1 cellular context compared by ENCODE assay signal in the genomic region with DNA sequence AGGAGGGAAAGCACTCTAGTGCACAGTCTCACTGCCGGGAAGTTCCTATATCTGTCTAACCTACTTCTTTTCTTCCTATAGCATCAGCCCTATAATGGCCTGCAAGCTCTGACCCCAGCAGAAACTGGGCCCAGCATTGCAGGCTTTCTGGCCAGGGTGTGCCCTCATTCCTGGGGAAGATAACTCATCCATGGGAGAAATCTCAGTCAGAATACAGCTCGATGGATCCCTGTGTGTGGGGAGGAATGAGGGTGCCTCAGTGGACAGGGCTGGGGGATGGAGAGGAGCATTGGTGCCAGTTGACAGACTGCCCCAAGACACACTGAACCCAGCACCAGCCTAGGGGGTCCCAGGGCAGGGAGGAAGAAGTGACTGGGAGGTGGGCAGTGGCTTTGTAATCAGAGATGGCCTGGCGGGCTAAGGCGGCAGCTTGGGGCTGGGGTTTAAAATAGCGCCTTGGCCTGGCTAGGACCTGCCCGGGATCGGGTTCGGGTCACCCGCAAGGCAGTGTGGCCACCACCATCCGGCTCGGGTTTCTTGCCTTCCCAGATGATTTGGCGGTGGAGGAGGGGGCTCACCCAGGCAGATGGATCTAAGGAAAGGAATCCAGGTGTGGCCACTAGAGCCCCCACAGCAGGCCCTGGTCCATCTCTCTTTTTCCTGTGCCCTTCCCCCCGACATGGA.
TF ChIP-seq lines count a peak whose summit lies in the region.

No MANE protein-coding gene starts in this region.

TF ChIP-seq in GM23338, 12 proteins besides CTCF, POLR2A, EP300 and RAD21 (continued from another document):
- TF ChIP-seq EZH2 (IDR thresholded peaks at IDR 0.05; ENCODE audit: low read depth, unreplicated experiment) = no peak
- no peak for TF ChIP-seq NANOG (IDR thresholded peaks at IDR 0.05; ENCODE audit: borderline replicate concordance)
- TF ChIP-seq, protein P1, sequence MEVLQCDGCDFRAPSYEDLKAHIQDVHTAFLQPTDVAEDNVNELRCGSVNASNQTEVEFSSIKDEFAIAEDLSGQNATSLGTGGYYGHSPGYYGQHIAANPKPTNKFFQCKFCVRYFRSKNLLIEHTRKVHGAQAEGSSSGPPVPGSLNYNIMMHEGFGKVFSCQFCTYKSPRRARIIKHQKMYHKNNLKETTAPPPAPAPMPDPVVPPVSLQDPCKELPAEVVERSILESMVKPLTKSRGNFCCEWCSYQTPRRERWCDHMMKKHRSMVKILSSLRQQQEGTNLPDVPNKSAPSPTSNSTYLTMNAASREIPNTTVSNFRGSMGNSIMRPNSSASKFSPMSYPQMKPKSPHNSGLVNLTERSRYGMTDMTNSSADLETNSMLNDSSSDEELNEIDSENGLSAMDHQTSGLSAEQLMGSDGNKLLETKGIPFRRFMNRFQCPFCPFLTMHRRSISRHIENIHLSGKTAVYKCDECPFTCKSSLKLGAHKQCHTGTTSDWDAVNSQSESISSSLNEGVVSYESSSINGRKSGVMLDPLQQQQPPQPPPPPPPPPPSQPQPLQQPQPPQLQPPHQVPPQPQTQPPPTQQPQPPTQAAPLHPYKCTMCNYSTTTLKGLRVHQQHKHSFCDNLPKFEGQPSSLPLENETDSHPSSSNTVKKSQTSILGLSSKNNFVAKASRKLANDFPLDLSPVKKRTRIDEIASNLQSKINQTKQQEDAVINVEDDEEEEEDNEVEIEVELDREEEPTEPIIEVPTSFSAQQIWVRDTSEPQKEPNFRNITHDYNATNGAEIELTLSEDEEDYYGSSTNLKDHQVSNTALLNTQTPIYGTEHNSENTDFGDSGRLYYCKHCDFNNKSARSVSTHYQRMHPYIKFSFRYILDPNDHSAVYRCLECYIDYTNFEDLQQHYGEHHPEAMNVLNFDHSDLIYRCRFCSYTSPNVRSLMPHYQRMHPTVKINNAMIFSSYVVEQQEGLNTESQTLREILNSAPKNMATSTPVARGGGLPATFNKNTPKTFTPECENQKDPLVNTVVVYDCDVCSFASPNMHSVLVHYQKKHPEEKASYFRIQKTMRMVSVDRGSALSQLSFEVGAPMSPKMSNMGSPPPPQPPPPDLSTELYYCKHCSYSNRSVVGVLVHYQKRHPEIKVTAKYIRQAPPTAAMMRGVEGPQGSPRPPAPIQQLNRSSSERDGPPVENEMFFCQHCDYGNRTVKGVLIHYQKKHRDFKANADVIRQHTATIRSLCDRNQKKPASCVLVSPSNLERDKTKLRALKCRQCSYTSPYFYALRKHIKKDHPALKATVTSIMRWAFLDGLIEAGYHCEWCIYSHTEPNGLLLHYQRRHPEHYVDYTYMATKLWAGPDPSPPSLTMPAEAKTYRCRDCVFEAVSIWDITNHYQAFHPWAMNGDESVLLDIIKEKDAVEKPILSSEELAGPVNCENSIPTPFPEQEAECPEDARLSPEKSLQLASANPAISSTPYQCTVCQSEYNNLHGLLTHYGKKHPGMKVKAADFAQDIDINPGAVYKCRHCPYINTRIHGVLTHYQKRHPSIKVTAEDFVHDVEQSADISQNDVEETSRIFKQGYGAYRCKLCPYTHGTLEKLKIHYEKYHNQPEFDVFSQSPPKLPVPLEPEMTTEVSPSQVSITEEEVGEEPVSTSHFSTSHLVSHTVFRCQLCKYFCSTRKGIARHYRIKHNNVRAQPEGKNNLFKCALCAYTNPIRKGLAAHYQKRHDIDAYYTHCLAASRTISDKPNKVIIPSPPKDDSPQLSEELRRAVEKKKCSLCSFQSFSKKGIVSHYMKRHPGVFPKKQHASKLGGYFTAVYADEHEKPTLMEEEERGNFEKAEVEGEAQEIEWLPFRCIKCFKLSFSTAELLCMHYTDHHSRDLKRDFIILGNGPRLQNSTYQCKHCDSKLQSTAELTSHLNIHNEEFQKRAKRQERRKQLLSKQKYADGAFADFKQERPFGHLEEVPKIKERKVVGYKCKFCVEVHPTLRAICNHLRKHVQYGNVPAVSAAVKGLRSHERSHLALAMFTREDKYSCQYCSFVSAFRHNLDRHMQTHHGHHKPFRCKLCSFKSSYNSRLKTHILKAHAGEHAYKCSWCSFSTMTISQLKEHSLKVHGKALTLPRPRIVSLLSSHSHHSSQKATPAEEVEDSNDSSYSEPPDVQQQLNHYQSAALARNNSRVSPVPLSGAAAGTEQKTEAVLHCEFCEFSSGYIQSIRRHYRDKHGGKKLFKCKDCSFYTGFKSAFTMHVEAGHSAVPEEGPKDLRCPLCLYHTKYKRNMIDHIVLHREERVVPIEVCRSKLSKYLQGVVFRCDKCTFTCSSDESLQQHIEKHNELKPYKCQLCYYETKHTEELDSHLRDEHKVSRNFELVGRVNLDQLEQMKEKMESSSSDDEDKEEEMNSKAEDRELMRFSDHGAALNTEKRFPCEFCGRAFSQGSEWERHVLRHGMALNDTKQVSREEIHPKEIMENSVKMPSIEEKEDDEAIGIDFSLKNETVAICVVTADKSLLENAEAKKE (CRISPR knock-in tag; IDR thresholded peaks at IDR 0.05) = no peak
- TF ChIP-seq POLR2AphosphoS5 (IDR thresholded peaks at IDR 0.05; ENCODE audit: low read depth) = no peak
- TF ChIP-seq, protein P2, sequence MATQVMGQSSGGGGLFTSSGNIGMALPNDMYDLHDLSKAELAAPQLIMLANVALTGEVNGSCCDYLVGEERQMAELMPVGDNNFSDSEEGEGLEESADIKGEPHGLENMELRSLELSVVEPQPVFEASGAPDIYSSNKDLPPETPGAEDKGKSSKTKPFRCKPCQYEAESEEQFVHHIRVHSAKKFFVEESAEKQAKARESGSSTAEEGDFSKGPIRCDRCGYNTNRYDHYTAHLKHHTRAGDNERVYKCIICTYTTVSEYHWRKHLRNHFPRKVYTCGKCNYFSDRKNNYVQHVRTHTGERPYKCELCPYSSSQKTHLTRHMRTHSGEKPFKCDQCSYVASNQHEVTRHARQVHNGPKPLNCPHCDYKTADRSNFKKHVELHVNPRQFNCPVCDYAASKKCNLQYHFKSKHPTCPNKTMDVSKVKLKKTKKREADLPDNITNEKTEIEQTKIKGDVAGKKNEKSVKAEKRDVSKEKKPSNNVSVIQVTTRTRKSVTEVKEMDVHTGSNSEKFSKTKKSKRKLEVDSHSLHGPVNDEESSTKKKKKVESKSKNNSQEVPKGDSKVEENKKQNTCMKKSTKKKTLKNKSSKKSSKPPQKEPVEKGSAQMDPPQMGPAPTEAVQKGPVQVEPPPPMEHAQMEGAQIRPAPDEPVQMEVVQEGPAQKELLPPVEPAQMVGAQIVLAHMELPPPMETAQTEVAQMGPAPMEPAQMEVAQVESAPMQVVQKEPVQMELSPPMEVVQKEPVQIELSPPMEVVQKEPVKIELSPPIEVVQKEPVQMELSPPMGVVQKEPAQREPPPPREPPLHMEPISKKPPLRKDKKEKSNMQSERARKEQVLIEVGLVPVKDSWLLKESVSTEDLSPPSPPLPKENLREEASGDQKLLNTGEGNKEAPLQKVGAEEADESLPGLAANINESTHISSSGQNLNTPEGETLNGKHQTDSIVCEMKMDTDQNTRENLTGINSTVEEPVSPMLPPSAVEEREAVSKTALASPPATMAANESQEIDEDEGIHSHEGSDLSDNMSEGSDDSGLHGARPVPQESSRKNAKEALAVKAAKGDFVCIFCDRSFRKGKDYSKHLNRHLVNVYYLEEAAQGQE (IDR thresholded peaks at IDR 0.05; ENCODE audit: unreplicated experiment) = no peak
- TF ChIP-seq EZH2phosphoT487 (IDR thresholded peaks at IDR 0.05; ENCODE audit: unreplicated experiment) = no peak
- TF ChIP-seq ZNF331 (CRISPR knock-in tag; IDR thresholded peaks at IDR 0.05; ENCODE audit: low read depth) = no peak
- no peak for TF ChIP-seq ZNF114 (CRISPR knock-in tag; IDR thresholded peaks at IDR 0.05)
TF ChIP-seq in GM23338: peak in this region for 0.
